In genomic region chr1:147084273-147085096, GRCh38 we compare ENCODE assay signal across 1 cellular context.
TF ChIP-seq lines count a peak whose summit lies in the region.

No MANE protein-coding gene starts in this region.

TF ChIP-seq in HEK293, 187 proteins besides CTCF, POLR2A, EP300 and RAD21 (continued from another document and continues in another):
- TF ChIP-seq, protein P1, sequence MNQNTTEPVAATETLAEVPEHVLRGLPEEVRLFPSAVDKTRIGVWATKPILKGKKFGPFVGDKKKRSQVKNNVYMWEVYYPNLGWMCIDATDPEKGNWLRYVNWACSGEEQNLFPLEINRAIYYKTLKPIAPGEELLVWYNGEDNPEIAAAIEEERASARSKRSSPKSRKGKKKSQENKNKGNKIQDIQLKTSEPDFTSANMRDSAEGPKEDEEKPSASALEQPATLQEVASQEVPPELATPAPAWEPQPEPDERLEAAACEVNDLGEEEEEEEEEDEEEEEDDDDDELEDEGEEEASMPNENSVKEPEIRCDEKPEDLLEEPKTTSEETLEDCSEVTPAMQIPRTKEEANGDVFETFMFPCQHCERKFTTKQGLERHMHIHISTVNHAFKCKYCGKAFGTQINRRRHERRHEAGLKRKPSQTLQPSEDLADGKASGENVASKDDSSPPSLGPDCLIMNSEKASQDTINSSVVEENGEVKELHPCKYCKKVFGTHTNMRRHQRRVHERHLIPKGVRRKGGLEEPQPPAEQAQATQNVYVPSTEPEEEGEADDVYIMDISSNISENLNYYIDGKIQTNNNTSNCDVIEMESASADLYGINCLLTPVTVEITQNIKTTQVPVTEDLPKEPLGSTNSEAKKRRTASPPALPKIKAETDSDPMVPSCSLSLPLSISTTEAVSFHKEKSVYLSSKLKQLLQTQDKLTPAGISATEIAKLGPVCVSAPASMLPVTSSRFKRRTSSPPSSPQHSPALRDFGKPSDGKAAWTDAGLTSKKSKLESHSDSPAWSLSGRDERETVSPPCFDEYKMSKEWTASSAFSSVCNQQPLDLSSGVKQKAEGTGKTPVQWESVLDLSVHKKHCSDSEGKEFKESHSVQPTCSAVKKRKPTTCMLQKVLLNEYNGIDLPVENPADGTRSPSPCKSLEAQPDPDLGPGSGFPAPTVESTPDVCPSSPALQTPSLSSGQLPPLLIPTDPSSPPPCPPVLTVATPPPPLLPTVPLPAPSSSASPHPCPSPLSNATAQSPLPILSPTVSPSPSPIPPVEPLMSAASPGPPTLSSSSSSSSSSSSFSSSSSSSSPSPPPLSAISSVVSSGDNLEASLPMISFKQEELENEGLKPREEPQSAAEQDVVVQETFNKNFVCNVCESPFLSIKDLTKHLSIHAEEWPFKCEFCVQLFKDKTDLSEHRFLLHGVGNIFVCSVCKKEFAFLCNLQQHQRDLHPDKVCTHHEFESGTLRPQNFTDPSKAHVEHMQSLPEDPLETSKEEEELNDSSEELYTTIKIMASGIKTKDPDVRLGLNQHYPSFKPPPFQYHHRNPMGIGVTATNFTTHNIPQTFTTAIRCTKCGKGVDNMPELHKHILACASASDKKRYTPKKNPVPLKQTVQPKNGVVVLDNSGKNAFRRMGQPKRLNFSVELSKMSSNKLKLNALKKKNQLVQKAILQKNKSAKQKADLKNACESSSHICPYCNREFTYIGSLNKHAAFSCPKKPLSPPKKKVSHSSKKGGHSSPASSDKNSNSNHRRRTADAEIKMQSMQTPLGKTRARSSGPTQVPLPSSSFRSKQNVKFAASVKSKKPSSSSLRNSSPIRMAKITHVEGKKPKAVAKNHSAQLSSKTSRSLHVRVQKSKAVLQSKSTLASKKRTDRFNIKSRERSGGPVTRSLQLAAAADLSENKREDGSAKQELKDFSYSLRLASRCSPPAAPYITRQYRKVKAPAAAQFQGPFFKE (tag by site-specific recombination; IDR thresholded peaks at IDR 0.05; ENCODE audit: borderline replicate concordance), result no peak
- TF ChIP-seq ZNF394 (tag by site-specific recombination; IDR thresholded peaks at IDR 0.05; ENCODE audit: borderline replicate concordance) (peak; percentile 62), ZBTB21 (tag by site-specific recombination; IDR thresholded peaks at IDR 0.05) (peak; percentile 90), PRDM4 (tag by site-specific recombination; IDR thresholded peaks at IDR 0.05) (0 out of 2 replicates have a peak, but pooled peaks have one; percentile 40), SP3 (tag by site-specific recombination; IDR thresholded peaks at IDR 0.05) (peak; percentile 57), ZFP41 (tag by site-specific recombination; IDR thresholded peaks at IDR 0.05; ENCODE audit: borderline replicate concordance) (no peak), ZNF274 (IDR thresholded peaks at IDR 0.05; ENCODE audit: low read length) (no peak), ZNF274 (tag by site-specific recombination; IDR thresholded peaks at IDR 0.05; ENCODE audit: borderline replicate concordance) (no peak), ZBTB48 (tag by site-specific recombination; IDR thresholded peaks at IDR 0.05) (peak; percentile 93), OVOL3 (tag by site-specific recombination; IDR thresholded peaks at IDR 0.05) (0 out of 2 replicates have a peak, but pooled peaks have one; percentile 8), ZNF843 (tag by site-specific recombination; IDR thresholded peaks at IDR 0.05) (peak; percentile 46), ZEB2 (tag by site-specific recombination; IDR thresholded peaks at IDR 0.05) (peak; percentile 74; the same call in 1 of the 2 replicates), RBAK (tag by site-specific recombination; IDR thresholded peaks at IDR 0.05) (no peak), ZNF544 (tag by site-specific recombination; IDR thresholded peaks at IDR 0.05) (no peak), ZXDB (tag by site-specific recombination; IDR thresholded peaks at IDR 0.05) (peak; percentile 93), ZBTB10 (tag by site-specific recombination; IDR thresholded peaks at IDR 0.05) (peak; percentile 31), HIC1 (tag by site-specific recombination; IDR thresholded peaks at IDR 0.05) (0 out of 2 replicates have a peak, but pooled peaks have one; percentile 34), ZNF558 (tag by site-specific recombination; IDR thresholded peaks at IDR 0.05) (0 out of 2 replicates have a peak, but pooled peaks have one; percentile 23), KLF8 (tag by site-specific recombination; IDR thresholded peaks at IDR 0.05) (peak; percentile 79), ZBTB11 (tag by site-specific recombination; conservative IDR thresholded peaks at IDR 0.05; ENCODE audit: low read depth) (peak; percentile 8; the same call in 1 of the 2 replicates), SP2 (tag by site-specific recombination; IDR thresholded peaks at IDR 0.05) (peak; percentile 47; the same call in 1 of the 2 replicates), KLF7 (tag by site-specific recombination; IDR thresholded peaks at IDR 0.05; ENCODE audit: borderline replicate concordance) (0 out of 2 replicates have a peak, but pooled peaks have one; percentile 25), PRDM1 (tag by site-specific recombination; IDR thresholded peaks at IDR 0.05) (peak; percentile 96), ZBTB20 (tag by site-specific recombination; IDR thresholded peaks at IDR 0.05) (0 out of 2 replicates have a peak, but pooled peaks have one; percentile 47), ZNF266 (tag by site-specific recombination; IDR thresholded peaks at IDR 0.05; ENCODE audit: low read depth) (no peak), KLF16 (tag by site-specific recombination; IDR thresholded peaks at IDR 0.05) (peak; percentile 26; the same call in 1 of the 2 replicates), ZNF37A (tag by site-specific recombination; IDR thresholded peaks at IDR 0.05) (no peak), SALL2 (tag by site-specific recombination; IDR thresholded peaks at IDR 0.05; ENCODE audit: borderline replicate concordance) (no peak), ZNF18 (tag by site-specific recombination; IDR thresholded peaks at IDR 0.05) (peak; percentile 32; the same call in 1 of the 2 replicates), ZNF362 (tag by site-specific recombination; IDR thresholded peaks at IDR 0.05) (peak; percentile 62), ZNF155 (tag by site-specific recombination; IDR thresholded peaks at IDR 0.05) (no peak)
- TF ChIP-seq, protein P2, sequence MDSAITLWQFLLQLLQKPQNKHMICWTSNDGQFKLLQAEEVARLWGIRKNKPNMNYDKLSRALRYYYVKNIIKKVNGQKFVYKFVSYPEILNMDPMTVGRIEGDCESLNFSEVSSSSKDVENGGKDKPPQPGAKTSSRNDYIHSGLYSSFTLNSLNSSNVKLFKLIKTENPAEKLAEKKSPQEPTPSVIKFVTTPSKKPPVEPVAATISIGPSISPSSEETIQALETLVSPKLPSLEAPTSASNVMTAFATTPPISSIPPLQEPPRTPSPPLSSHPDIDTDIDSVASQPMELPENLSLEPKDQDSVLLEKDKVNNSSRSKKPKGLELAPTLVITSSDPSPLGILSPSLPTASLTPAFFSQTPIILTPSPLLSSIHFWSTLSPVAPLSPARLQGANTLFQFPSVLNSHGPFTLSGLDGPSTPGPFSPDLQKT (IDR thresholded peaks at IDR 0.05; ENCODE audit: borderline replicate concordance, low read depth, low read length), result no peak
- TF ChIP-seq, protein P3, sequence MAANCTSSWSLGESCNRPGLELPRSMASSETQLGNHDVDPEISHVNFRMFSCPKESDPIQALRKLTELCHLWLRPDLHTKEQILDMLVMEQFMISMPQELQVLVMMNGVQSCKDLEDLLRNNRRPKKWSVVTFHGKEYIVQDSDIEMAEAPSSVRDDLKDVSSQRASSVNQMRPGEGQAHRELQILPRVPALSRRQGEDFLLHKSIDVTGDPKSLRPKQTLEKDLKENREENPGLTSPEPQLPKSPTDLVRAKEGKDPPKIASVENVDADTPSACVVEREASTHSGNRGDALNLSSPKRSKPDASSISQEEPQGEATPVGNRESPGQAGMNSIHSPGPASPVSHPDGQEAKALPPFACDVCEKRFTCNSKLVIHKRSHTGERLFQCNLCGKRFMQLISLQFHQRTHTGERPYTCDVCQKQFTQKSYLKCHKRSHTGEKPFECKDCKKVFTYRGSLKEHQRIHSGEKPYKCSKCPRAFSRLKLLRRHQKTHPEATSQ (tag by site-specific recombination; IDR thresholded peaks at IDR 0.05), result 0 out of 2 replicates have a peak, but pooled peaks have one; percentile 18
